ENCODE assay signal across 1 cellular context in genomic region chr16:89612415-89612814, GRCh38.
A peak's percentile ranks its signal among the peaks of the same experiment; 100 is the strongest.
TF ChIP-seq lines count a peak whose summit lies in the region.

No MANE protein-coding gene starts in this region.

TF ChIP-seq in K562, 482 proteins besides CTCF, POLR2A, EP300 and RAD21:
- TF ChIP-seq KDM1A (IDR thresholded peaks at IDR 0.05) (peak; percentile 35 to 36; a peak in 2 of 4 replicates), ZNF146 (CRISPR knock-in tag; IDR thresholded peaks at IDR 0.05; ENCODE audit: unreplicated experiment) (peak; percentile 99), HDAC2 (IDR thresholded peaks at IDR 0.05) (0 out of 2 replicates have a peak, but pooled peaks have one; percentile 17), KLF10 (CRISPR knock-in tag; IDR thresholded peaks at IDR 0.05) (no peak), BCOR (IDR thresholded peaks at IDR 0.05) (peak; percentile 52)
